2 cellular contexts compared by ENCODE assay signal in genomic region chr10:99523251-99523773, GRCh38.
TF ChIP-seq lines count a peak whose summit lies in the region.

No MANE protein-coding gene starts in this region.

TF ChIP-seq in SK-N-SH, 30 proteins besides CTCF, POLR2A, EP300 and RAD21 (continued from another document):
- no peak for TF ChIP-seq FOXJ3 (CRISPR knock-in tag; IDR thresholded peaks at IDR 0.05)
- no peak for TF ChIP-seq ZBTB33 (IDR thresholded peaks at IDR 0.05; ENCODE audit: borderline replicate concordance, low read depth)
- TF ChIP-seq FOXM1 (IDR thresholded peaks at IDR 0.05; ENCODE audit: low read depth): no peak
- no peak for TF ChIP-seq GABPA (IDR thresholded peaks at IDR 0.05; ENCODE audit: low read depth)
- no peak for TF ChIP-seq EZH2phosphoT487 (IDR thresholded peaks at IDR 0.05; ENCODE audit: borderline replicate concordance, low read depth)
- no peak for TF ChIP-seq MXI1 (IDR thresholded peaks at IDR 0.05; ENCODE audit: low read depth, low read length)
- no peak for TF ChIP-seq TEAD4 (IDR thresholded peaks at IDR 0.05; ENCODE audit: borderline replicate concordance, insufficient read depth)
- TF ChIP-seq TAF1 (IDR thresholded peaks at IDR 0.05; ENCODE audit: borderline replicate concordance, low read depth, low read length): no peak

TF ChIP-seq in SK-N-SH treated with all-trans-retinoic acid at 6 μM for 48 hours, 23 proteins besides CTCF, POLR2A, EP300 and RAD21 (continued from another document):
- TF ChIP-seq PATZ1 (CRISPR knock-in tag; IDR thresholded peaks at IDR 0.05; ENCODE audit: borderline replicate concordance): no peak
- no peak for TF ChIP-seq RARB (CRISPR knock-in tag; IDR thresholded peaks at IDR 0.05)
- TF ChIP-seq OSR1 (CRISPR knock-in tag; IDR thresholded peaks at IDR 0.05): no peak
- TF ChIP-seq ZNF70 (CRISPR knock-in tag; IDR thresholded peaks at IDR 0.05): no peak
- no peak for TF ChIP-seq ZFP3 (CRISPR knock-in tag; IDR thresholded peaks at IDR 0.05)
